Comparison of ENCODE assay signal across 8 cellular contexts in the genomic region with DNA sequence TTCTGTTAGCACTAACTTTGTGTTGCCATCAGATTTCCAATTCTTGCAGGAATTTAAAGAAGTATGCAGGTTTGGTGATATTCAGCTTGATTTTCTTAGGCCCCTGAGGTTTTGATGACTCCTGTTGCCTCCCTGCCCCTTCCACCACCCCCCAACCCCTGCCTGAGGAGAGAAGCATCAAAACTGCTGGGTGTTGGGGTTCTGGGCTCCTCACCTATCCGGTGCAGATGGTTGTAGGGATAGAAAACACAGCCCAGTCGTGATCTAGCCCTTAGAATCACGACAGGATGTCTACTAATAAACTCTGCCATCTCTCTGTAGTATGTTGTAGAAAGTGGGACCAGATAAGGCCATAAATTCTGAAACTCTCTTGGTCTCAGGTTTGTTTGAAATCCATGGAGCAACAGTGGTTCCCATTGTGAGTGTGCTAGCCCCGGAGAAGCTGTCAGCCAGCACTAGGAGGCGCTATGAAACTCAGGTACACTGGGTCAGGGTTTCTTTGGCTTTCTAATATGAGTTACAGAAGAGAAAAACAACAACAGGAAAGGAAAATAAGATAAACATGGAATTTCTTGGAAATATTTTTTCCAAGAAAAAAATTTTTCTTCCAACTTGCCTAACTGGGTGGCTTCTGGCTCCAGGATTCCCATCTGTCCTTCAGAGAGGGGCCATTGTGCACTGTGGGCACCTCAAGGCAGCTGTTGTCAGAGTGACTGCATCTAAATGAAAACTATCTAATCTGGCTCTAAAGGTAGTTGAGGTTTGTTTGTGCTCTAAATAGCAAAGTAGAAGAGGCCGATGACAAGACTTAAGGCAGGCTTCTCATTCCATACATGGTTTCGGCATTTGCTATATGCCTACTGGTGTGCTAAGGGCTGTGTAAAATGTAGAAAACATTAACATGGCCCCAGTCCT. TPM values are rescaled to one million over a fixed set of nuclear protein-coding genes. Genes with fewer than 3 reads are reported as not detected.
DNase-seq lines count a peak whose midpoint lies in the region; ATAC-seq and TF ChIP-seq lines count a peak whose summit lies in the region.

No MANE protein-coding gene starts in this region.

- ATAC-seq in GM21515 (IDR thresholded peaks at IDR 0.05; ENCODE audit: unreplicated experiment), result no peak
- no peak for ATAC-seq in GM21526 (IDR thresholded peaks at IDR 0.05; ENCODE audit: low FRiP score, unreplicated experiment)

- peak overlapping the region; percentile 24 for H3K27ac Mint-ChIP-seq in activated T-cell treated with anti-CD3 and anti-CD28 coated beads, Interleukin-2, amount 50 U/mL, for 24 hours
- peak overlapping the region in 4 of 8 donors; percentile 47 to 82 (median 59) for H3K27ac Mint-ChIP-seq in CD8-positive, alpha-beta memory T cell

- TF ChIP-seq CTCF in cardiac muscle cell (IDR thresholded peaks at IDR 0.05; ENCODE audit: low read depth, low read length), result peak; percentile 72

- no peak overlapping the region for H3K4me3 Mint-ChIP-seq in activated T-cell treated with anti-CD3 and anti-CD28 coated beads, Interleukin-2, amount 50 U/mL, for 24 hours
- no peak overlapping the region for H3K4me3 Mint-ChIP-seq in CD8-positive, alpha-beta memory T cell

- DNase-seq in activated T-cell treated with anti-CD3 and anti-CD28 coated beads, Interleukin-2, amount 50 U/mL, for 24 hours, result no peak
- no peak for DNase-seq in activated T-cell treated with anti-CD3 and anti-CD28 coated beads for 4 hours
- peak in 1 of 2 experiments; percentile 52 for DNase-seq in SJCRH30
- DNase-seq in cardiac muscle cell (ENCODE audit: low read depth in 1 of 2, low spot score in 1 of 2), result peak in 1 of 2 donors; percentile 65
- no peak for DNase-seq in CD8-positive, alpha-beta memory T cell

- CTCF ChIA-PET in CD8-positive, alpha-beta memory T cell (lab: Charles Lee), result interaction anchor here (0.7 kb wide), 1 partner anchor 18 kb away, joined by 3 read pairs; no protein-coding TSS in a partner anchor

- POLR2A ChIA-PET in CD8-positive, alpha-beta memory T cell (lab: Charles Lee), result no interaction called here

- H3K4me1 ChIP-seq in SJCRH30, result peaks cover 8% of the 10 kb centered on the region
- peaks cover 21% of the 10 kb centered on the region for H3K4me1 ChIP-seq in cardiac muscle cell (ENCODE audit: low read depth)
- H3K4me1 ChIP-seq in CD8-positive, alpha-beta memory T cell (ENCODE audit: insufficient read depth, low read length), result no peaks in the 10 kb centered on the region

- H3K9me3 ChIP-seq in SJCRH30 (replicated peaks) (no peaks in the 10 kb centered on the region), cardiac muscle cell (ENCODE audit: low read depth) (no peaks in the 10 kb centered on the region)
- H3K9me3 ChIP-seq in CD8-positive, alpha-beta memory T cell (ENCODE audit: low read length), result no peaks in the 10 kb centered on the region

- H3K4me1 Mint-ChIP-seq in activated T-cell treated with anti-CD3 and anti-CD28 coated beads, Interleukin-2, amount 50 U/mL, for 24 hours (ENCODE audit: low read depth), result peaks cover 8% of the 10 kb centered on the region
- H3K4me1 Mint-ChIP-seq in CD8-positive, alpha-beta memory T cell, result peaks cover 3 to 10% (median 9%) of the 10 kb centered on the region in 3 donors

- H3K36me3 ChIP-seq in SJCRH30, result peaks cover 66% of the 10 kb centered on the region
- peaks cover 71% of the 10 kb centered on the region for H3K36me3 ChIP-seq in cardiac muscle cell
- H3K36me3 ChIP-seq in CD8-positive, alpha-beta memory T cell (ENCODE audit: insufficient read depth, low read length), result peaks cover 37% of the 10 kb centered on the region

- no peaks in the 10 kb centered on the region for H3K9me3 Mint-ChIP-seq in activated T-cell treated with anti-CD3 and anti-CD28 coated beads, Interleukin-2, amount 50 U/mL, for 24 hours
- H3K9me3 Mint-ChIP-seq in CD8-positive, alpha-beta memory T cell, result no peaks in the 10 kb centered on the region

- no peak overlapping the region for H3K4me3 ChIP-seq in SJCRH30
- H3K4me3 ChIP-seq in cardiac muscle cell, result no peak overlapping the region
- H3K4me3 ChIP-seq in CD8-positive, alpha-beta memory T cell (ENCODE audit: low read length), result no peak overlapping the region

- H3K27ac ChIP-seq in SJCRH30 (peak overlapping the region; percentile 5; the same call in 1 of the 2 replicates), cardiac muscle cell (peak overlapping the region; percentile 95), temporal lobe (ENCODE audit: low read depth, low read length) (peak overlapping the region; percentile 80)
- H3K27ac ChIP-seq in CD8-positive, alpha-beta memory T cell (ENCODE audit: low read depth, low read length), result no peak overlapping the region

- no peaks in the 10 kb centered on the region for H3K27me3 Mint-ChIP-seq in activated T-cell treated with anti-CD3 and anti-CD28 coated beads, Interleukin-2, amount 50 U/mL, for 24 hours
- H3K27me3 Mint-ChIP-seq in CD8-positive, alpha-beta memory T cell, result no peaks in the 10 kb centered on the region

- H3K36me3 Mint-ChIP-seq in activated T-cell treated with anti-CD3 and anti-CD28 coated beads, Interleukin-2, amount 50 U/mL, for 24 hours (ENCODE audit: low read depth), result peaks cover 84% of the 10 kb centered on the region
- H3K36me3 Mint-ChIP-seq in CD8-positive, alpha-beta memory T cell, result peaks cover 5 to 77% (median 15%) of the 10 kb centered on the region in 3 donors

- H3K27me3 ChIP-seq in SJCRH30 (no peaks in the 10 kb centered on the region), cardiac muscle cell (no peaks in the 10 kb centered on the region)
- H3K27me3 ChIP-seq in CD8-positive, alpha-beta memory T cell (ENCODE audit: insufficient read depth, low read length, poor library complexity, severe bottlenecking), result no peaks in the 10 kb centered on the region

RNA-seq across cellular contexts. Expression of gene SRP14, which starts 8.7 kb away (rescaled TPM):
- 406 and 411 TPM in 2 replicates for total RNA-seq in SJCRH30 (2014; rRNA removed; shearing (Covaris generic))
- total RNA-seq in cardiac muscle cell (691 and 719 TPM in 2 replicates), temporal lobe (101 TPM)
- polyA plus RNA-seq in cardiac muscle cell, result 1,163 and 1,525 TPM in 2 replicates
- total RNA-seq in CD8-positive, alpha-beta memory T cell, result 100 to 1,000 TPM; 202 to 203 TPM
- 835 TPM for polyA plus RNA-seq in CD8-positive, alpha-beta memory T cell
